16 cellular contexts compared by ENCODE assay signal in the genomic region with DNA sequence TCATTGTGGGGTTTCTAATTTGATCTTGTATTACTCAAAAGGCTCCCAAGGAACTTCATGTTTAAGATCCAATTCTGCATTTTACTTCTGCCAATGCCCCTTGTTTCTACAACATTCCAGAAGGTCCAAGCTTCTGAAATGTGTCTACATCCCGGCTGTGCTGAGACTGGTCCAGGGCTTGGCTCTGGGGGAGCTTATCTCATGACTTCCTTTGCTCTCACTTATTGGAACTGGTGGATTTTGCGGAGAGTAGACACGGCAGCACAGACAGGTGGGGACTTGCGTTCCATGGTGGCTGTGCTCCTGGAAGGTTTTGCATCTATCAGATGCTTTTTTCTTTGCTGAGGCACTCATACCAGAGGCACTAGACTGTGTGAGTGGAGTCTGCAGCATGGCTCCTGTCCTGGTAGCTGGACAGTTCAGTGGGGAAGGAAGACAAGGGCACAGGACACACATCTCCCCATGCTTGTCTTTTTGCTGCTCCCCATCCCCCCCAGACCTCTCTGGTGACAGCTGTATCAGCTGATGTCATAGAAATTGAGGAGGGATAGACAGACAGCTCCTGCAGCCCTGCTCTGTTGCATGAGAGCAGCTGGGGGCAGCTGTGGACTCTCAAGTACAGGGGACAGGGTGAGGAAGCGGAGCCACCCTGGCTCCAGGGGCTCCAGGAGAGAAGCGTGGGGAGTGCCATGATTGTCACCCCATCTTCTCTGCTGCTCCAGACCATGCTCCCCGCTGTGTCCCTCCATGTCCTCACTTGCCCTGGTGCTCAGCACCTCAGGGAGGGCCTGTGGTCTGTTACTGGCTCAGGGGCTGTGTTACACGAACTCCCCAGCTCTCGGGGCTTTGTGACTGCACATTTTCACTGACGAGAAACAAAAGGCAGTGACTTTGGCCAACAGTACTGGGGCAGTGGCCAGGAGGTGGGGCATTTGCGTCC. TPM values are rescaled to one million over a fixed set of nuclear protein-coding genes. Genes with fewer than 3 reads are reported as not detected.
A peak's percentile ranks its signal among the peaks of the same experiment; 100 is the strongest.
DNase-seq lines count a peak whose midpoint lies in the region; ATAC-seq and TF ChIP-seq lines count a peak whose summit lies in the region.
"Had no signal": no experiment of that assay in that cellular context is flagged by ENCODE, and none has a peak within 500 bp of the region (broad histone marks: within the 10 kb centered on the region; RNA-seq: fewer than 3 reads in every experiment).

No MANE protein-coding gene starts in this region.

- TF ChIP-seq POLR2A in esophagus muscularis mucosa (IDR thresholded peaks at IDR 0.05; ENCODE audit: low read depth): no peak

- no peaks in the 10 kb centered on the region for H3K27me3 Mint-ChIP-seq in natural killer cell treated with Interleukin-12 subunit alpha and Interleukin-12 subunit beta and Interleukin-15 and Interleukin-18, amount 100 ng/mL, for 72 hours
- no peaks in the 10 kb centered on the region for H3K27me3 Mint-ChIP-seq in natural killer cell (ENCODE audit: low read depth in 2 of 2)

- H3K4me3 ChIP-seq in esophagus muscularis mucosa (no peak overlapping the region), mucosa of descending colon (no peak overlapping the region), upper lobe of right lung (no peak overlapping the region)
- H3K4me3 ChIP-seq: BLaER1 treated with 17β-estradiol and CSF1 and Interleukin-3, amounts not matched to agents 10 nM and 100 nM; PC-9 had no signal

- no peaks in the 10 kb centered on the region for H3K27me3 ChIP-seq in esophagus muscularis mucosa
- H3K27me3 ChIP-seq in upper lobe of right lung: no peaks in the 10 kb centered on the region
- H3K27me3 ChIP-seq: BLaER1 treated with 17β-estradiol and CSF1 and Interleukin-3, amounts not matched to agents 10 nM and 100 nM had no signal

- peak; percentile 26 for ATAC-seq in natural killer cell treated with Interleukin-12 subunit alpha and Interleukin-12 subunit beta and Interleukin-15 and Interleukin-18, amount 100 ng/mL, for 72 hours
- ATAC-seq in natural killer cell (no peak), mucosa of descending colon (peak; percentile 10), upper lobe of right lung (peak; percentile 31), HG03521 (IDR thresholded peaks at IDR 0.05; ENCODE audit: unreplicated experiment) (no peak), GM21576 (IDR thresholded peaks at IDR 0.05; ENCODE audit: unreplicated experiment) (no peak)

- no peaks in the 10 kb centered on the region for H3K36me3 Mint-ChIP-seq in natural killer cell treated with Interleukin-12 subunit alpha and Interleukin-12 subunit beta and Interleukin-15 and Interleukin-18, amount 100 ng/mL, for 72 hours
- no peaks in the 10 kb centered on the region for H3K36me3 Mint-ChIP-seq in natural killer cell

- H3K27ac Mint-ChIP-seq in natural killer cell treated with Interleukin-12 subunit alpha and Interleukin-12 subunit beta and Interleukin-15 and Interleukin-18, amount 100 ng/mL, for 72 hours: peak overlapping the region in 1 of 2 donors; percentile 8
- H3K27ac Mint-ChIP-seq in natural killer cell: no peak overlapping the region

- H3K4me3 Mint-ChIP-seq in natural killer cell treated with Interleukin-12 subunit alpha and Interleukin-12 subunit beta and Interleukin-15 and Interleukin-18, amount 100 ng/mL, for 72 hours: no peak overlapping the region
- no peak overlapping the region for H3K4me3 Mint-ChIP-seq in natural killer cell

- no peaks in the 10 kb centered on the region for H3K9me3 Mint-ChIP-seq in natural killer cell treated with Interleukin-12 subunit alpha and Interleukin-12 subunit beta and Interleukin-15 and Interleukin-18, amount 100 ng/mL, for 72 hours
- no peaks in the 10 kb centered on the region for H3K9me3 Mint-ChIP-seq in natural killer cell

- TF ChIP-seq EP300 in esophagus muscularis mucosa (IDR thresholded peaks at IDR 0.05): no peak

- 79% methylated on average over 5 of the region's 11 CpGs for WGBS in esophagus muscularis mucosa

- TF ChIP-seq CTCF in natural killer cell (IDR thresholded peaks at IDR 0.05) (no peak), esophagus muscularis mucosa (IDR thresholded peaks at IDR 0.05) (no peak), mucosa of descending colon (IDR thresholded peaks at IDR 0.05) (no peak), upper lobe of right lung (IDR thresholded peaks at IDR 0.05) (no peak)

- peaks cover 0 to 5% of the 10 kb centered on the region in 2 donors for H3K4me1 Mint-ChIP-seq in natural killer cell treated with Interleukin-12 subunit alpha and Interleukin-12 subunit beta and Interleukin-15 and Interleukin-18, amount 100 ng/mL, for 72 hours (ENCODE audit: low read depth in 2 of 2)
- H3K4me1 Mint-ChIP-seq in natural killer cell: no peaks in the 10 kb centered on the region

- intact Hi-C loops in natural killer cell (cut with micrococcal nuclease): no loop called here
- intact Hi-C loops in esophagus muscularis mucosa (cut with DNase I): no loop called here
- intact Hi-C loops in mucosa of descending colon (cut with DNase I, micrococcal nuclease): no loop called here
- intact Hi-C loops in upper lobe of right lung (cut with DNase I): loop anchor here (10.0 kb wide), 1 partner anchor 203 kb away; a partner anchor contains a TSS

- H3K9me3 ChIP-seq in esophagus muscularis mucosa: no peaks in the 10 kb centered on the region
- H3K9me3 ChIP-seq in mucosa of descending colon: no peaks in the 10 kb centered on the region
- H3K9me3 ChIP-seq in upper lobe of right lung: no peaks in the 10 kb centered on the region
- H3K9me3 ChIP-seq: BLaER1 treated with 17β-estradiol and CSF1 and Interleukin-3, amounts not matched to agents 10 nM and 100 nM had no signal

- no peak for DNase-seq in natural killer cell treated with Interleukin-12 subunit alpha and Interleukin-12 subunit beta and Interleukin-15 and Interleukin-18, amount 100 ng/mL, for 72 hours (ENCODE audit: low spot score)
- DNase-seq in natural killer cell (no peak), esophagus muscularis mucosa (ENCODE audit: extremely low spot score) (peak; percentile 57), mucosa of descending colon (no peak), upper lobe of right lung (peak; percentile 49), SW480 (ENCODE audit: low spot score) (no peak)
- DNase-seq: DND-41, NCI-H1417 treated with DMSO at 0.1 percent for 48 hours, NCI-H187 treated with DMSO at 0.1 percent for 48 hours, NCI-H226, NCI-H524 treated with DMSO at 0.1 percent for 48 hours had no signal

- H3K27ac ChIP-seq in esophagus muscularis mucosa (replicated peaks in 1 of 4): no peak overlapping the region
- H3K27ac ChIP-seq in upper lobe of right lung: no peak overlapping the region
- H3K27ac ChIP-seq: BLaER1 treated with 17β-estradiol and CSF1 and Interleukin-3, amounts not matched to agents 10 nM and 100 nM; HL-60; PC-9 had no signal

- H3K4me1 ChIP-seq in esophagus muscularis mucosa (peaks cover 0 to 10% (median 5%) of the 10 kb centered on the region in 4 donors), mucosa of descending colon (ENCODE audit: low read depth) (no peaks in the 10 kb centered on the region), upper lobe of right lung (no peaks in the 10 kb centered on the region)
- H3K4me1 ChIP-seq: BLaER1 treated with 17β-estradiol and CSF1 and Interleukin-3, amounts not matched to agents 10 nM and 100 nM had no signal

- H3K36me3 ChIP-seq in esophagus muscularis mucosa (no peaks in the 10 kb centered on the region), mucosa of descending colon (ENCODE audit: low read depth) (no peaks in the 10 kb centered on the region), upper lobe of right lung (no peaks in the 10 kb centered on the region)
- H3K36me3 ChIP-seq: BLaER1 treated with 17β-estradiol and CSF1 and Interleukin-3, amounts not matched to agents 10 nM and 100 nM had no signal

RNA-seq across cellular contexts. Expression of a gene that starts 46.0 kb away (rescaled TPM):
- 100 to 1,000 TPM in 1 of 2 donors, 10 to 100 TPM in 1; 63.7 to 125 TPM for total RNA-seq in natural killer cell treated with Interleukin-12 subunit alpha and Interleukin-12 subunit beta and Interleukin-15 and Interleukin-18, amount 100 ng/mL, for 72 hours
- total RNA-seq in natural killer cell (10 to 100 TPM; 47.0 to 71.7 (median 59.2) TPM), esophagus muscularis mucosa (100 to 1,000 TPM in 1 of 4 donors, 10 to 100 TPM in 3; 46.9 to 101 (median 73.9) TPM), mucosa of descending colon (100 to 1,000 TPM; 148 to 332 (median 281) TPM), upper lobe of right lung (68.9 TPM)

Comparison
In these comparisons a context has a peak if more than half of its experiments do, and no peak if none do; other contexts are left out.
1. ATAC-seq: peak in natural killer cell treated with Interleukin-12 subunit alpha and Interleukin-12 subunit beta and Interleukin-15 and Interleukin-18, amount 100 ng/mL, for 72 hours (2 of 2), mucosa of descending colon (single experiment) and upper lobe of right lung (single experiment); none in natural killer cell (0 of 3), HG03521 (single experiment) and GM21576 (single experiment).
2. DNase-seq: peak in esophagus muscularis mucosa (single experiment) and upper lobe of right lung (single experiment); none in natural killer cell treated with Interleukin-12 subunit alpha and Interleukin-12 subunit beta and Interleukin-15 and Interleukin-18, amount 100 ng/mL, for 72 hours (single experiment), natural killer cell (single experiment), mucosa of descending colon (0 of 3) and SW480 (single experiment).